33 cellular contexts compared by ENCODE assay signal in the genomic region with DNA sequence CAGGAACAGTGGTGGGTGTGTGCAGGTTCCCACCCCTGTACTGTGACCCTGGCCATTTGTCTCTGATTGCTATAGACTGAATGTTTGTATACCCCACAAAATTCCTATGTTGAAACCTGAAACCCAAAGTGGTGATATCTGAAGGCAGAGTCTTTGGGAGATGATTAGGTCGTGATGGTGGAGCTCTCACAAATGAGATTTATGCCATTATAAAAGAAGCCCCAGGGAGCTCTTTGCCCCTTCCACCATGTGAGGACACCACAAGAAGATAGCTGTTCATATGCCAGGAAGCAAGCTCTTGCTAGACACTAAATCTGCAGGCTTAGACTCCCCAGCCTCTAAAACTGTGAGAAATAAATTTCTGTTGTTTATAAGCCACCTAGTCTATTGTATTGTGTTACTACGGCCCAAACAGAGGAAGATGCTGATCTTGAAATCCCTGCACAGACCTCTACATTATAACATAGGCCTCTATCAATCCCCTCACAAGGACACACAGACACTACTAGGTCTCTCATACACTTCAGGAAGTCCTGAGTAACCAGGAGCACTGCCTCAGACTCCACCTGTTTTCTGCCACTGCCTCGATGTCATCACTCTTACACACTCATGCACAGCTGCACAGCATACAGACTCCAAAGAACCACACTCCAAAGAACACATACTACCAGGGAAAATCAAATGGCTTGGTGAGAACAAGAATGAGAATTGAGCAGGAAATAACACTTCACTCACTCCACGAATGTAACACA. TPM values are rescaled to one million over a fixed set of nuclear protein-coding genes. Genes with fewer than 3 reads are reported as not detected.
DNase-seq lines count a peak whose midpoint lies in the region; ATAC-seq, FAIRE-seq and TF ChIP-seq lines count a peak whose summit lies in the region.
"Had no signal": no experiment of that assay in that cellular context is flagged by ENCODE, and none has a peak within 500 bp of the region (broad histone marks: within the 10 kb centered on the region; RNA-seq: fewer than 3 reads in every experiment).

No MANE protein-coding gene starts in this region.

- no peak for TF ChIP-seq EP300 in A549 (IDR thresholded peaks at IDR 0.05)

- FAIRE-seq in A549 (lab: Jason Lieb, UNC): no peak
- FAIRE-seq: colon had no signal

- no peak overlapping the region for H3T11ph ChIP-seq in H9 (ENCODE audit: low read length)

- no peak overlapping the region for H3K4ac ChIP-seq in H9 (ENCODE audit: low read depth, low read length)

- no peaks in the 10 kb centered on the region for H3K36me3 Mint-ChIP-seq in H9 (ENCODE audit: insufficient read depth in 1 of 3, low read depth in 3 of 3)
- H3K36me3 Mint-ChIP-seq in activated CD8-positive, alpha-beta T cell treated with anti-CD3 and anti-CD28 coated beads, Interleukin-2, amount 10 ng/mL, durations not matched to agents 7 days and 5 days (ENCODE audit: low read depth): no peaks in the 10 kb centered on the region
- no peaks in the 10 kb centered on the region for H3K36me3 Mint-ChIP-seq in chondrocyte (ENCODE audit: low read depth)
- no peaks in the 10 kb centered on the region for H3K36me3 Mint-ChIP-seq in activated naive CD8-positive, alpha-beta T cell treated with anti-CD3 and anti-CD28 coated beads, Interleukin-2, amount 50 U/mL, for 24 hours (ENCODE audit: low read depth)
- H3K36me3 Mint-ChIP-seq: immature natural killer cell, naive B cell had no signal

- no peak overlapping the region for H3K23ac ChIP-seq in H9 (ENCODE audit: insufficient read length, low read depth, low read length)

- H2BK15ac ChIP-seq in H9 (ENCODE audit: low read depth, low read length): no peak overlapping the region

- no peak overlapping the region for H2BK5ac ChIP-seq in H9 (ENCODE audit: insufficient read length, low read length)

- peaks cover 15 to 22% of the 10 kb centered on the region in 2 experiments for H3K4me1 Mint-ChIP-seq in H9
- H3K4me1 Mint-ChIP-seq in activated CD8-positive, alpha-beta T cell treated with anti-CD3 and anti-CD28 coated beads, Interleukin-2, amount 10 ng/mL, durations not matched to agents 7 days and 5 days (ENCODE audit: low read depth): peaks cover 4% of the 10 kb centered on the region
- no peaks in the 10 kb centered on the region for H3K4me1 Mint-ChIP-seq in chondrocyte (ENCODE audit: low read depth)
- no peaks in the 10 kb centered on the region for H3K4me1 Mint-ChIP-seq in activated naive CD8-positive, alpha-beta T cell treated with anti-CD3 and anti-CD28 coated beads, Interleukin-2, amount 50 U/mL, for 24 hours
- H3K4me1 Mint-ChIP-seq: naive B cell had no signal

- peaks cover 19% of the 10 kb centered on the region for H3K4me1 ChIP-seq in A549
- H3K4me1 ChIP-seq in H9 (ENCODE audit: insufficient read depth, low read length): peaks cover 8% of the 10 kb centered on the region; the same call in 1 of the 2 replicates
- H3K4me1 ChIP-seq: left lung, thyroid gland had no signal

- no peak overlapping the region for H3K9ac ChIP-seq in H9 (ENCODE audit: extremely low read depth, insufficient read length, low read length)

- no peak overlapping the region for H3K14ac ChIP-seq in H9 (ENCODE audit: insufficient read depth, low read length)

- H4K91ac ChIP-seq in H9 (ENCODE audit: insufficient read length, low read depth, low read length): no peak overlapping the region

- no peaks in the 10 kb centered on the region for H3K27me3 ChIP-seq in H9 (ENCODE audit: insufficient read depth, low read length)
- H3K27me3 ChIP-seq in layer of hippocampus (ENCODE audit: control insufficient read depth, insufficient read depth, low read length): no peaks in the 10 kb centered on the region
- H3K27me3 ChIP-seq: body of pancreas, left lung, thyroid gland had no signal

- H3K79me1 ChIP-seq in H9 (ENCODE audit: insufficient read depth, low read depth, low read length, poor library complexity, severe bottlenecking): no peaks in the 10 kb centered on the region

- H3K79me2 ChIP-seq in H9 (ENCODE audit: insufficient read depth, low read length): no peaks in the 10 kb centered on the region

- TF ChIP-seq POLR2A in A549 (IDR thresholded peaks at IDR 0.05; ENCODE audit: low read length): no peak

- no peaks in the 10 kb centered on the region for H3K9me3 ChIP-seq in A549
- H3K9me3 ChIP-seq in H9 (ENCODE audit: control insufficient read depth, low read depth, low read length): no peaks in the 10 kb centered on the region
- H3K9me3 ChIP-seq: body of pancreas, HAP-1, left lung, thyroid gland had no signal

- TF ChIP-seq CTCF in A549 (IDR thresholded peaks at IDR 0.05) (no peak), H9 (conservative IDR thresholded peaks at IDR 0.05) (no peak), chondrocyte (IDR thresholded peaks at IDR 0.05) (no peak)

- CTCF ChIA-PET in A549 (lab: Yijun Ruan, JAX): interaction anchor here (1.5 kb wide), 1 partner anchor 15 kb away, joined by 4 read pairs; the partner anchor contains the start of gene IGSF11
- CTCF ChIA-PET in activated CD8-positive, alpha-beta T cell treated with anti-CD3 and anti-CD28 coated beads, Interleukin-2, amount 10 ng/mL, durations not matched to agents 7 days and 5 days (lab: Charles Lee): no interaction called here

- no peaks in the 10 kb centered on the region for H3K23me2 ChIP-seq in H9 (ENCODE audit: insufficient read length, low read depth, low read length, poor library complexity, severe bottlenecking)

- H2AFZ ChIP-seq in H9 (ENCODE audit: low read length): no peak overlapping the region

- no peak overlapping the region for H4K5ac ChIP-seq in H9 (ENCODE audit: insufficient read length, low read depth, low read length)

- H4K20me1 ChIP-seq in H9 (ENCODE audit: control insufficient read depth, insufficient read depth, insufficient read length): no peaks in the 10 kb centered on the region

- H3K4me3 Mint-ChIP-seq in H9: no peak overlapping the region
- no peak overlapping the region for H3K4me3 Mint-ChIP-seq in activated CD8-positive, alpha-beta T cell treated with anti-CD3 and anti-CD28 coated beads, Interleukin-2, amount 10 ng/mL, durations not matched to agents 7 days and 5 days
- H3K4me3 Mint-ChIP-seq in chondrocyte (ENCODE audit: unreplicated experiment): no peak overlapping the region
- H3K4me3 Mint-ChIP-seq in activated naive CD8-positive, alpha-beta T cell treated with anti-CD3 and anti-CD28 coated beads, Interleukin-2, amount 50 U/mL, for 24 hours: no peak overlapping the region
- H3K4me3 Mint-ChIP-seq: activated CD4-positive, alpha-beta T cell treated with anti-CD3 and anti-CD28 coated beads, Interleukin-2, amount 10 ng/mL, durations not matched to agents 7 days and 5 days; immature natural killer cell; naive B cell; T-helper 1 cell treated with Interleukin-12 subunit alpha and Interleukin-12 subunit beta and Interleukin-4 antibody, amounts not matched to agents 30 μg/mL and 1 μg/mL, for 36 hours had no signal

- H3K27ac Mint-ChIP-seq in H9 (0 out of 7 replicates have a peak overlapping the region, but pooled peaks of 2 of the 3 experiments have one; percentile 3 to 11), chondrocyte (ENCODE audit: unreplicated experiment) (no peak overlapping the region)
- peak overlapping the region; percentile 43 for H3K27ac Mint-ChIP-seq in activated CD8-positive, alpha-beta T cell treated with anti-CD3 and anti-CD28 coated beads, Interleukin-2, amount 10 ng/mL, durations not matched to agents 7 days and 5 days
- H3K27ac Mint-ChIP-seq in activated naive CD8-positive, alpha-beta T cell treated with anti-CD3 and anti-CD28 coated beads, Interleukin-2, amount 50 U/mL, for 24 hours: no peak overlapping the region
- H3K27ac Mint-ChIP-seq: activated CD4-positive, alpha-beta T cell treated with anti-CD3 and anti-CD28 coated beads, Interleukin-2, amount 10 ng/mL, durations not matched to agents 7 days and 5 days; activated T-helper 2 cell treated with anti-CD3 and anti-CD28 coated beads, Interferon-gamma antibody, Interleukin-2, Interleukin-4, amounts not matched to agents 10 μg/mL and 5 μg/mL and 100 μg/mL, durations not matched to agents 14 hours and 24 hours and 36 hours; immature natural killer cell; T-helper 1 cell treated with Interleukin-12 subunit alpha and Interleukin-12 subunit beta and Interleukin-4 antibody, amounts not matched to agents 30 μg/mL and 1 μg/mL, for 36 hours had no signal

- H3K4me3 ChIP-seq in A549: no peak overlapping the region
- H3K4me3 ChIP-seq: body of pancreas, HAP-1, left lung, SK-N-MC, thyroid gland had no signal

- no peak overlapping the region for H2BK12ac ChIP-seq in H9 (ENCODE audit: insufficient read length, low read depth, low read length)

- H3K27ac ChIP-seq in A549 (no peak overlapping the region), H9 (ENCODE audit: insufficient read length, low read depth, low read length) (no peak overlapping the region), layer of hippocampus (ENCODE audit: low read depth, low read length) (peak overlapping the region; percentile 25)
- H3K27ac ChIP-seq: body of pancreas, HL-60, left lung, SK-N-MC, thyroid gland had no signal

- no peaks in the 10 kb centered on the region for H3K9me3 Mint-ChIP-seq in H9
- no peaks in the 10 kb centered on the region for H3K9me3 Mint-ChIP-seq in activated CD8-positive, alpha-beta T cell treated with anti-CD3 and anti-CD28 coated beads, Interleukin-2, amount 10 ng/mL, durations not matched to agents 7 days and 5 days (ENCODE audit: insufficient read depth)
- H3K9me3 Mint-ChIP-seq in chondrocyte (ENCODE audit: low read depth): no peaks in the 10 kb centered on the region
- H3K9me3 Mint-ChIP-seq in activated naive CD8-positive, alpha-beta T cell treated with anti-CD3 and anti-CD28 coated beads, Interleukin-2, amount 50 U/mL, for 24 hours: no peaks in the 10 kb centered on the region
- H3K9me3 Mint-ChIP-seq: activated CD4-positive, alpha-beta T cell treated with anti-CD3 and anti-CD28 coated beads, Interleukin-2, amount 10 ng/mL, durations not matched to agents 7 days and 5 days; activated T-helper 2 cell treated with anti-CD3 and anti-CD28 coated beads, Interferon-gamma antibody, Interleukin-2, Interleukin-4, amounts not matched to agents 10 μg/mL and 5 μg/mL and 100 μg/mL, durations not matched to agents 14 hours and 24 hours and 36 hours; naive B cell; T-helper 1 cell treated with Interleukin-12 subunit alpha and Interleukin-12 subunit beta and Interleukin-4 antibody, amounts not matched to agents 30 μg/mL and 1 μg/mL, for 36 hours had no signal

- H3K4me2 ChIP-seq in A549 (no peak overlapping the region), H9 (ENCODE audit: insufficient read depth, insufficient read length, low read length) (no peak overlapping the region)

- POLR2A ChIA-PET in A549 (lab: Yijun Ruan, JAX): no interaction called here
- POLR2A ChIA-PET in activated CD8-positive, alpha-beta T cell treated with anti-CD3 and anti-CD28 coated beads, Interleukin-2, amount 10 ng/mL, durations not matched to agents 7 days and 5 days (lab: Charles Lee): no interaction called here

- no peak overlapping the region for H4K8ac ChIP-seq in H9 (replicated peaks; ENCODE audit: insufficient read length, low read depth, low read length)

- no peak for TF ChIP-seq RAD21 in A549 (conservative IDR thresholded peaks at IDR 0.05 in 1 of 2, IDR thresholded peaks at IDR 0.05 in 1 of 2)

- H2AK5ac ChIP-seq in H9 (ENCODE audit: insufficient read length, low read length): no peak overlapping the region

- WGBS in A549 (ENCODE audit: missing lambda C conversion rate): 45% methylated on average over 4 of the region's 4 CpGs
- WGBS in H9 (ENCODE audit: extremely low coverage, insufficient read length, low lambda C conversion rate): no CpG with 5 or more reads among the region's 4 CpGs

- ATAC-seq in A549: peak; percentile 45 to 54; a peak in 3 of 6 replicates
- ATAC-seq in activated CD8-positive, alpha-beta T cell treated with anti-CD3 and anti-CD28 coated beads, Interleukin-2, amount 10 ng/mL, durations not matched to agents 7 days and 5 days: no peak
- ATAC-seq in GM19397 (IDR thresholded peaks at IDR 0.05; ENCODE audit: unreplicated experiment): no peak
- no peak for ATAC-seq in activated naive CD8-positive, alpha-beta T cell treated with anti-CD3 and anti-CD28 coated beads, Interleukin-2, amount 50 U/mL, for 24 hours
- ATAC-seq: body of pancreas, left lung had no signal

- H3K56ac ChIP-seq in H9 (ENCODE audit: insufficient read length, low read depth, low read length): no peak overlapping the region

- H2BK20ac ChIP-seq in H9 (ENCODE audit: low read depth, low read length, poor library complexity, severe bottlenecking): no peak overlapping the region

- H3K27me3 Mint-ChIP-seq in H9 (ENCODE audit: low read depth): no peaks in the 10 kb centered on the region
- peaks cover 6% of the 10 kb centered on the region for H3K27me3 Mint-ChIP-seq in activated CD8-positive, alpha-beta T cell treated with anti-CD3 and anti-CD28 coated beads, Interleukin-2, amount 10 ng/mL, durations not matched to agents 7 days and 5 days (ENCODE audit: low read depth)
- peaks cover 10% of the 10 kb centered on the region for H3K27me3 Mint-ChIP-seq in chondrocyte (ENCODE audit: low read depth)
- H3K27me3 Mint-ChIP-seq in activated naive CD8-positive, alpha-beta T cell treated with anti-CD3 and anti-CD28 coated beads, Interleukin-2, amount 50 U/mL, for 24 hours: no peaks in the 10 kb centered on the region
- H3K27me3 Mint-ChIP-seq: activated CD4-positive, alpha-beta T cell treated with anti-CD3 and anti-CD28 coated beads, Interleukin-2, amount 10 ng/mL, durations not matched to agents 7 days and 5 days had no signal

- DNase-seq in A549 (ENCODE audit: low read depth in 1 of 2, low spot score in 1 of 2) (no peak), H9 (no peak), chondrocyte (ENCODE audit: low spot score) (no peak)
- no peak for DNase-seq in activated CD8-positive, alpha-beta T cell treated with anti-CD3 and anti-CD28 coated beads, Interleukin-2, amount 10 ng/mL, durations not matched to agents 7 days and 5 days
- DNase-seq in stimulated activated CD4-positive, alpha-beta T cell treated with anti-CD3 and anti-CD28 coated beads, Interleukin-4, amount 100 ng/mL, for 4 hours: no peak
- DNase-seq in activated naive CD8-positive, alpha-beta T cell treated with anti-CD3 and anti-CD28 coated beads, Interleukin-2, amount 50 U/mL, for 24 hours: no peak
- DNase-seq: activated CD4-positive, alpha-beta T cell treated with anti-CD3 and anti-CD28 coated beads, Interleukin-2, amount 10 ng/mL, durations not matched to agents 7 days and 5 days; activated CD8-positive, alpha-beta memory T cell treated with anti-CD3 and anti-CD28 coated beads, Interleukin-2, amount 50 U/mL, for 4 hours; body of pancreas; C1 segment of cervical spinal cord; effector memory CD4-positive, alpha-beta T cell; EL; foreskin melanocyte; hippocampal formation; immature natural killer cell; left lung; naive B cell; NCI-H1092 treated with DMSO at 0.1 percent for 48 hours; NCI-H187 treated with DMSO at 0.1 percent for 48 hours; NCI-H510A; retina; stimulated activated naive CD4-positive, alpha-beta T cell; thyroid gland had no signal

- no peak overlapping the region for H3K18ac ChIP-seq in H9 (ENCODE audit: insufficient read length, low read depth, low read length)

- H2BK120ac ChIP-seq in H9 (ENCODE audit: low read depth, low read length, poor library complexity, severe bottlenecking): no peak overlapping the region

RNA-seq across cellular contexts. Expression of gene IGSF11, which starts 14.7 kb away (rescaled TPM):
- polyA plus RNA-seq in A549 (2011; rRNA removed) (21.7 and 22.2 TPM in 2 replicates), A549 (2017; fragmentation: RNase III; extraction: RNeasy Plus Mini Kit Qiagen cat#74134 plus additional on column Dnase treatment) (5.0 to 5.2 TPM (median 5.1 TPM) in 3 replicates)
- 10.8 and 16.7 TPM in 2 replicates for polyA plus RNA-seq in A549 (2012; cell fraction: cytosol; rRNA removed)
- 18.7 and 18.8 TPM in 2 replicates for polyA plus RNA-seq in A549 (2012; cell fraction: nucleus; rRNA removed)
- polyA minus RNA-seq in A549 (2011; rRNA and poly(A)+ RNA removed): 43.8 and 54.6 TPM in 2 replicates
- total RNA-seq in H9 (2021) (1.2 and 1.6 TPM in 2 replicates), chondrocyte (not detected in 3 replicates)
- 1 to 10 TPM; 2.0 to 2.5 TPM for total RNA-seq in activated CD8-positive, alpha-beta T cell treated with anti-CD3 and anti-CD28 coated beads, Interleukin-2, amount 10 ng/mL, durations not matched to agents 7 days and 5 days
- total RNA-seq: activated T-helper 2 cell treated with anti-CD3 and anti-CD28 coated beads, Interferon-gamma antibody, Interleukin-2, Interleukin-4, amounts not matched to agents 10 μg/mL and 5 μg/mL and 100 μg/mL, durations not matched to agents 14 hours and 24 hours and 36 hours; mesenteric fat pad; RPMI7951 had no signal
- polyA plus RNA-seq: immature natural killer cell had no signal

Comparison
In these comparisons a context has a peak if more than half of its experiments do, and no peak if none do; other contexts are left out.
1. ATAC-seq: peak in A549 (2 of 2); none in activated CD8-positive, alpha-beta T cell treated with anti-CD3 and anti-CD28 coated beads, Interleukin-2, amount 10 ng/mL, durations not matched to agents 7 days and 5 days (single experiment), GM19397 (single experiment) and activated naive CD8-positive, alpha-beta T cell treated with anti-CD3 and anti-CD28 coated beads, Interleukin-2, amount 50 U/mL, for 24 hours (single experiment).
2. H3K27ac Mint-ChIP-seq: peak in H9 (2 of 3) and activated CD8-positive, alpha-beta T cell treated with anti-CD3 and anti-CD28 coated beads, Interleukin-2, amount 10 ng/mL, durations not matched to agents 7 days and 5 days (single experiment); none in chondrocyte (single experiment) and activated naive CD8-positive, alpha-beta T cell treated with anti-CD3 and anti-CD28 coated beads, Interleukin-2, amount 50 U/mL, for 24 hours (single experiment).